1 cellular context compared by ENCODE assay signal in genomic region chr1:3654549-3655281, GRCh38.
TF ChIP-seq lines count a peak whose summit lies in the region.

No MANE protein-coding gene starts in this region.

TF ChIP-seq in WTC11, 78 proteins besides CTCF, POLR2A, EP300 and RAD21 (continued from another document):
- no peak for TF ChIP-seq USF1 (CRISPR knock-in tag; IDR thresholded peaks at IDR 0.05)
- no peak for TF ChIP-seq KAT7 (CRISPR knock-in tag; IDR thresholded peaks at IDR 0.05; ENCODE audit: borderline replicate concordance)
- TF ChIP-seq SMAD3 (CRISPR knock-in tag; IDR thresholded peaks at IDR 0.05; ENCODE audit: borderline replicate concordance): no peak
- TF ChIP-seq ATF6 (CRISPR knock-in tag; IDR thresholded peaks at IDR 0.05): no peak
